11 cellular contexts compared by ENCODE assay signal in genomic region chr7:99679400-99680191, GRCh38. TPM values are rescaled to one million over a fixed set of nuclear protein-coding genes. Genes with fewer than 3 reads are reported as not detected.
DNase-seq lines count a peak whose midpoint lies in the region; ATAC-seq, FAIRE-seq and TF ChIP-seq lines count a peak whose summit lies in the region.
"Had no signal": no experiment of that assay in that cellular context is flagged by ENCODE, and none has a peak within 500 bp of the region (broad histone marks: within the 10 kb centered on the region; RNA-seq: fewer than 3 reads in every experiment).

TSS of gene CYP3A5 (minus strand) at chr7:99679996. CDS start at chr7:99679896, 100 bp downstream.

- intact Hi-C loops in HCT116 (cut with micrococcal nuclease): no loop called here
- intact Hi-C loops in kidney (cut with DNase I): no loop called here
- intact Hi-C loops in gastrocnemius medialis (cut with DNase I; ENCODE audit: low total_unique reads): no loop called here

- no peaks in the 10 kb centered on the region for H3K9me2 ChIP-seq in HCT116 (ENCODE audit: insufficient read depth)

- H3K4me1 ChIP-seq in HCT116 (ENCODE audit: control insufficient read depth in 1 of 2, insufficient read depth in 2 of 2, low read length in 2 of 2): peaks cover 7 to 20% of the 10 kb centered on the region in 2 experiments; a peak in 3 of 4 replicates
- H3K4me1 ChIP-seq in kidney (ENCODE audit: control insufficient read depth in 1 of 2, insufficient read depth in 1 of 2, low read depth in 1 of 2, low read length in 2 of 2): no peaks in the 10 kb centered on the region
- peaks cover 7% of the 10 kb centered on the region in 2 donors for H3K4me1 ChIP-seq in gastrocnemius medialis

- no peaks in the 10 kb centered on the region for H4K20me1 ChIP-seq in HCT116 (ENCODE audit: insufficient read depth)

- no peak for TF ChIP-seq CTCF in HCT116 (IDR thresholded peaks at IDR 0.05 in 2 of 3, conservative IDR thresholded peaks at IDR 0.05 in 1 of 3; ENCODE audit: borderline replicate concordance in 1 of 3, insufficient read depth in 1 of 3, low read depth in 2 of 3, low read length in 2 of 3)
- TF ChIP-seq CTCF in kidney (IDR thresholded peaks at IDR 0.05; ENCODE audit: borderline replicate concordance, extremely low read depth, insufficient read depth): no peak
- no peak for TF ChIP-seq CTCF in gastrocnemius medialis (IDR thresholded peaks at IDR 0.05 in 4 of 5, conservative IDR thresholded peaks at IDR 0.05 in 1 of 5)

- BruUV-seq in HCT116 (replicated peaks; lab: Mats Ljungman, UMichigan): TSS peak; percentile 91

- no peak within 1 kb of the TSS; the same call in 1 of the 2 replicates for H3K27ac ChIP-seq in HCT116 (ENCODE audit: low read depth, low read length)
- H3K27ac ChIP-seq in kidney (ENCODE audit: low read depth in 2 of 2, low read length in 2 of 2): peak within 1 kb of the TSS in 1 of 2 donors; percentile 40
- peak within 1 kb of the TSS in 1 of 4 donors; percentile 29 for H3K27ac ChIP-seq in gastrocnemius medialis

- H3K27me3 ChIP-seq in HCT116 (ENCODE audit: insufficient read depth, low read length) (no peaks in the 10 kb centered on the region), gastrocnemius medialis (no peaks in the 10 kb centered on the region)

- peak within 1 kb of the TSS; percentile 82 for H2AFZ ChIP-seq in HCT116 (ENCODE audit: low read depth, low read length, poor library complexity, severe bottlenecking)

- in situ Hi-C loops in gastrocnemius medialis (cut with MboI; ENCODE audit: low sequenced_read_pairs in 4 of 4): no loop called here

- RAD21 ChIA-PET in HCT116 (lab: Charles Lee; ENCODE audit: low non-redundant PET in 1 of 2, low total read pairs in 2 of 2, uncharacterized antibody in 2 of 2, unreplicated experiment in 2 of 2): no interaction called here

- no peak for TF ChIP-seq RAD21 in HCT116 (IDR thresholded peaks at IDR 0.05; ENCODE audit: low read depth)

- H3K4me3 ChIP-seq in HCT116 (replicated peaks in 1 of 2; ENCODE audit: low read depth in 1 of 2, low read length in 2 of 2): peak within 1 kb of the TSS in 1 of 2 experiments; percentile 10; a peak in 2 of 4 replicates
- H3K4me3 ChIP-seq in kidney (ENCODE audit: low read length in 2 of 2): peak within 1 kb of the TSS; percentile 51 to 70
- no peak within 1 kb of the TSS for H3K4me3 ChIP-seq in gastrocnemius medialis

- no peaks in the 10 kb centered on the region for H3K79me2 ChIP-seq in HCT116 (ENCODE audit: insufficient read depth, low read length)

- TF ChIP-seq POLR2A in HCT116 (IDR thresholded peaks at IDR 0.05; ENCODE audit: borderline replicate concordance, extremely low read depth, insufficient read depth, insufficient read length) (no peak), gastrocnemius medialis (IDR thresholded peaks at IDR 0.05) (no peak), GM12891 (IDR thresholded peaks at IDR 0.05; ENCODE audit: low read depth, low read length) (no peak)

- peaks cover 0 to 4% of the 10 kb centered on the region in 2 experiments; a peak in 1 of 4 replicates for H3K9me3 ChIP-seq in HCT116 (ENCODE audit: control insufficient read depth in 1 of 2, insufficient read depth in 1 of 2, low read depth in 1 of 2, low read length in 2 of 2)
- H3K9me3 ChIP-seq in kidney (ENCODE audit: control insufficient read depth in 1 of 2, low read length in 2 of 2): no peaks in the 10 kb centered on the region
- H3K9me3 ChIP-seq in gastrocnemius medialis: no peaks in the 10 kb centered on the region

- H3K36me3 ChIP-seq in HCT116 (ENCODE audit: control insufficient read depth in 1 of 2, insufficient read depth in 2 of 2, low read length in 2 of 2) (no peaks in the 10 kb centered on the region), kidney (ENCODE audit: control insufficient read depth in 1 of 2, insufficient read depth in 2 of 2, low read length in 2 of 2) (no peaks in the 10 kb centered on the region), gastrocnemius medialis (no peaks in the 10 kb centered on the region)

- POLR2A ChIA-PET in HCT116 (lab: Charles Lee): no interaction called here

- H3K9ac ChIP-seq in HCT116 (ENCODE audit: low read length) (peak within 1 kb of the TSS; percentile 12; the same call in 1 of the 2 replicates), kidney (ENCODE audit: low read length in 2 of 2) (peak within 1 kb of the TSS in 1 of 2 donors; percentile 6)

- DNase-seq in HCT116 (ENCODE audit: low read depth, low spot score): peak; percentile 24
- no peak for DNase-seq in kidney
- peak; percentile 25 to 56 for DNase-seq in gastrocnemius medialis
- no peak for DNase-seq in GM12891 (ENCODE audit: insufficient read length, low spot score)
- DNase-seq in foreskin melanocyte: no peak
- DNase-seq: NCI-H2029 had no signal

- CTCF ChIA-PET in HCT116 (lab: Charles Lee): no interaction called here

- peak within 1 kb of the TSS; percentile 71 for H3K4me2 ChIP-seq in HCT116 (ENCODE audit: low read length)

- FAIRE-seq in kidney (lab: Jason Lieb, UNC) (no peak), GM12891 (lab: Jason Lieb, UNC) (no peak)
- FAIRE-seq: G401.6 had no signal

- ATAC-seq in HCT116: peak; percentile 72
- ATAC-seq in SK-N-SH treated with all-trans-retinoic acid at 6 μM for 48 hours: peak; percentile 70
- peak; percentile 86 to 90 for ATAC-seq in gastrocnemius medialis
- no peak for ATAC-seq in GM21526 (IDR thresholded peaks at IDR 0.05; ENCODE audit: low FRiP score, unreplicated experiment)
- ATAC-seq in GM21529 (IDR thresholded peaks at IDR 0.05; ENCODE audit: unreplicated experiment): no peak

TF ChIP-seq in HCT116, 20 proteins besides CTCF, POLR2A, EP300 and RAD21:
- TF ChIP-seq JUND (IDR thresholded peaks at IDR 0.05) (no peak), POLR2AphosphoS5 (IDR thresholded peaks at IDR 0.05; ENCODE audit: low read depth, low read length) (peak; percentile 49), ATF3 (IDR thresholded peaks at IDR 0.05) (no peak), MAX (IDR thresholded peaks at IDR 0.05) (no peak), EGR1 (IDR thresholded peaks at IDR 0.05; ENCODE audit: low read depth) (no peak), FOSL1 (IDR thresholded peaks at IDR 0.05; ENCODE audit: low read depth) (no peak)

TF ChIP-seq in SK-N-SH treated with all-trans-retinoic acid at 6 μM for 48 hours, 23 proteins besides CTCF, POLR2A, EP300 and RAD21 (continues in another document):
- no peak for TF ChIP-seq ISL1 (CRISPR knock-in tag; IDR thresholded peaks at IDR 0.05)
- no peak for TF ChIP-seq POU6F1 (CRISPR knock-in tag; IDR thresholded peaks at IDR 0.05; ENCODE audit: borderline replicate concordance, low read depth)
- no peak for TF ChIP-seq TOX (CRISPR knock-in tag; IDR thresholded peaks at IDR 0.05; ENCODE audit: borderline replicate concordance)
- TF ChIP-seq CSDC2 (CRISPR knock-in tag; IDR thresholded peaks at IDR 0.05): no peak
- TF ChIP-seq ZFP3 (CRISPR knock-in tag; IDR thresholded peaks at IDR 0.05): no peak
- TF ChIP-seq TCF4 (CRISPR knock-in tag; IDR thresholded peaks at IDR 0.05; ENCODE audit: borderline replicate concordance): no peak
- no peak for TF ChIP-seq OSR1 (CRISPR knock-in tag; IDR thresholded peaks at IDR 0.05)
- no peak for TF ChIP-seq GLIS3 (CRISPR knock-in tag; IDR thresholded peaks at IDR 0.05)

TF ChIP-seq in GM12891, 5 proteins besides CTCF, POLR2A, EP300 and RAD21:
- no peak for TF ChIP-seq POU2F2 (IDR thresholded peaks at IDR 0.05; ENCODE audit: low read depth, low read length)
- TF ChIP-seq SPI1 (IDR thresholded peaks at IDR 0.05; ENCODE audit: low read depth, low read length): no peak
- no peak for TF ChIP-seq TAF1 (IDR thresholded peaks at IDR 0.05; ENCODE audit: low read depth, low read length)
- no peak for TF ChIP-seq PAX5 (IDR thresholded peaks at IDR 0.05; ENCODE audit: insufficient read depth, low read length, severe bottlenecking)
- TF ChIP-seq POLR2AphosphoS5 (IDR thresholded peaks at IDR 0.05; ENCODE audit: low read depth, low read length): no peak

RNA-seq across cellular contexts. Expression of gene CYP3A5, which starts in this region (rescaled TPM):
- 1.5 TPM for total RNA-seq in HCT116 (2021; ENCODE audit: unreplicated experiment)
- polyA plus RNA-seq in HCT116 (2012): 0.44 and 1.2 TPM in 2 replicates
- 13.5 TPM for total RNA-seq in kidney
- 7.6 TPM for polyA plus RNA-seq in kidney (ENCODE audit: insufficient read depth, low read depth, low replicate concordance)
- total RNA-seq in gastrocnemius medialis: 1 to 10 TPM in 2 of 4 donors, under 1 TPM in 1, not detected in 1; 0.70 to 9.2 (median 1.8) TPM
- polyA plus RNA-seq in GM12891 (2012; ENCODE audit: low read depth, missing spikeins): 0.24 TPM
- polyA plus RNA-seq: neural cell had no signal

Comparison
In these comparisons a context has a peak if more than half of its experiments do, and no peak if none do; other contexts are left out.
1. ATAC-seq: peak in HCT116 (single experiment), SK-N-SH treated with all-trans-retinoic acid at 6 μM for 48 hours (single experiment) and gastrocnemius medialis (2 of 2); none in GM21526 (single experiment) and GM21529 (single experiment).
2. DNase-seq: peak in HCT116 (single experiment) and gastrocnemius medialis (2 of 2); none in kidney (single experiment), GM12891 (single experiment) and foreskin melanocyte (single experiment).
3. H3K4me3 ChIP-seq: peak in kidney (2 of 2); none in gastrocnemius medialis (0 of 4).